Comparison of ENCODE assay signal across 8 cellular contexts in genomic region chr6:34663887-34664269, GRCh38. TPM values are rescaled to one million over a fixed set of nuclear protein-coding genes. Genes with fewer than 3 reads are reported as not detected.
DNase-seq lines count a peak whose midpoint lies in the region; ATAC-seq and TF ChIP-seq lines count a peak whose summit lies in the region.

No MANE protein-coding gene starts in this region.

- H2AFZ ChIP-seq in OCI-LY3 (ENCODE audit: low read depth, low read length) = no peak overlapping the region

- no peak overlapping the region; the same call in 1 of the 2 replicates for H3K9ac ChIP-seq in OCI-LY3 (ENCODE audit: low read length)

- peaks cover 14% of the 10 kb centered on the region for H3K36me3 ChIP-seq in OCI-LY3 (replicated peaks; ENCODE audit: low read depth, low read length)
- no peaks in the 10 kb centered on the region for H3K36me3 ChIP-seq in effector memory CD4-positive, alpha-beta T cell (ENCODE audit: control insufficient read depth, insufficient read depth, low read length)

- peaks cover 56% of the 10 kb centered on the region for H3K4me1 ChIP-seq in OCI-LY3 (ENCODE audit: low read length)
- peaks cover 7% of the 10 kb centered on the region for H3K4me1 ChIP-seq in effector memory CD4-positive, alpha-beta T cell (ENCODE audit: control insufficient read depth, insufficient read depth, low read length, poor library complexity, severe bottlenecking)

- no peaks in the 10 kb centered on the region for H3K9me3 ChIP-seq in OCI-LY3 (ENCODE audit: insufficient read depth, low read length)
- H3K9me3 ChIP-seq in effector memory CD4-positive, alpha-beta T cell (ENCODE audit: control insufficient read depth, low read length) = no peaks in the 10 kb centered on the region

- ATAC-seq in effector memory CD8-positive, alpha-beta T cell (replicated peaks) = no peak
- ATAC-seq in HG03342 (IDR thresholded peaks at IDR 0.05; ENCODE audit: unreplicated experiment) = no peak

- H3K4me1 Mint-ChIP-seq in effector memory CD8-positive, alpha-beta T cell (ENCODE audit: low read depth in 2 of 2) = peaks cover 28 to 50% of the 10 kb centered on the region in 2 donors

- H3K79me2 ChIP-seq in OCI-LY3 (ENCODE audit: low read length) = peaks cover 93% of the 10 kb centered on the region

- H3K4me3 Mint-ChIP-seq in effector memory CD8-positive, alpha-beta T cell = peak overlapping the region; percentile 25 to 53

- TF ChIP-seq CTCF in OCI-LY3 (IDR thresholded peaks at IDR 0.05; ENCODE audit: low read depth, low read length) = no peak

- no peaks in the 10 kb centered on the region for H3K9me3 Mint-ChIP-seq in effector memory CD8-positive, alpha-beta T cell

- peak overlapping the region; percentile 38 for H3K4me2 ChIP-seq in OCI-LY3 (ENCODE audit: low read length)

- H3K4me3 ChIP-seq in OCI-LY3 (ENCODE audit: low read length) = no peak overlapping the region
- H3K4me3 ChIP-seq in effector memory CD4-positive, alpha-beta T cell (ENCODE audit: insufficient read depth, low read depth, low read length, poor library complexity, severe bottlenecking) = no peak overlapping the region

- H3K27me3 Mint-ChIP-seq in effector memory CD8-positive, alpha-beta T cell = no peaks in the 10 kb centered on the region

- H3K27ac ChIP-seq in OCI-LY3 (ENCODE audit: low read length) = peak overlapping the region; percentile 82
- no peak overlapping the region for H3K27ac ChIP-seq in effector memory CD4-positive, alpha-beta T cell (ENCODE audit: insufficient read depth, low read length, poor library complexity, severe bottlenecking)

- DNase-seq in ELR (ENCODE audit: low read depth) (peak; percentile 35), renal cortical epithelial cell (ENCODE audit: low read depth) (peak; percentile 44), AG08396 (ENCODE audit: low spot score) (no peak), NCI-H146 (lab: John Stamatoyannopoulos, UW) (no peak)
- no peak for DNase-seq in effector memory CD8-positive, alpha-beta T cell
- no peak for DNase-seq in effector memory CD4-positive, alpha-beta T cell

- H3K27me3 ChIP-seq in OCI-LY3 (ENCODE audit: low read depth, low read length) = no peaks in the 10 kb centered on the region
- H3K27me3 ChIP-seq in effector memory CD4-positive, alpha-beta T cell (replicated peaks; ENCODE audit: control insufficient read depth, insufficient read depth, low read length, poor library complexity, severe bottlenecking) = no peaks in the 10 kb centered on the region

- H3K36me3 Mint-ChIP-seq in effector memory CD8-positive, alpha-beta T cell (ENCODE audit: insufficient read depth) = no peaks in the 10 kb centered on the region

- H4K20me1 ChIP-seq in OCI-LY3 (ENCODE audit: insufficient read depth, low read length) = no peaks in the 10 kb centered on the region

- peak overlapping the region in 1 of 2 donors; percentile 81 for H3K27ac Mint-ChIP-seq in effector memory CD8-positive, alpha-beta T cell

RNA-seq across cellular contexts. Expression of gene ILRUN, which starts 32.7 kb away (rescaled TPM):
- total RNA-seq in renal cortical epithelial cell = 69.6 and 70.0 TPM in 2 replicates

Comparison
In these comparisons a context has a peak if more than half of its experiments do, and no peak if none do; other contexts are left out.
1. DNase-seq: peak in ELR (single experiment) and renal cortical epithelial cell (single experiment); none in effector memory CD8-positive, alpha-beta T cell (0 of 3), AG08396 (single experiment), NCI-H146 (single experiment) and effector memory CD4-positive, alpha-beta T cell (0 of 3).